11 cellular contexts compared by ENCODE assay signal in the genomic region with DNA sequence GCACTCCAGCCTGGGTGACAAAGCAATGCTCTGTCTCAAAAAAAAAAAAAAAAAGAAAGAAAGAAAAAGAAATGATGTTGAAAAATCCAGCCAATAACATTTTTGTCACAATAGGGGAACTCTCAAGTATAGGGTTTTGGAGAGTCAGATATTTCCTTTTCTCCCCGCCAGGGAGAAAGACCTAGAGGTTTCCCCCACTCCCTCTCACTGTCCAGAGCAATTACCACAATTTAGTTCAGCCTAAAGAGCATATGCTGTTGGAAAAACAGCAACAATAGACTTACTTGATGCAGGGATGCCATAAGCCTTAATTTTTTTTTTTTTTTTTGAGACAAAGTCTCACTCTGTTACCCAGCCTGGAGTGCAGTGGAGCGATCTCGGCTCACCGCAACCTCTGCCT. TPM values are rescaled to one million over a fixed set of nuclear protein-coding genes. Genes with fewer than 3 reads are reported as not detected.
DNase-seq lines count a peak whose midpoint lies in the region; ATAC-seq and TF ChIP-seq lines count a peak whose summit lies in the region.
"Had no signal": no experiment of that assay in that cellular context is flagged by ENCODE, and none has a peak within 500 bp of the region (broad histone marks: within the 10 kb centered on the region; RNA-seq: fewer than 3 reads in every experiment).

No MANE protein-coding gene starts in this region.

- H3K4me2 ChIP-seq in mesenchymal stem cell (ENCODE audit: low read length, poor library complexity, severe bottlenecking), result no peak overlapping the region

- POLR2A ChIA-PET in CD4-positive, alpha-beta T cell (lab: Charles Lee), result interaction anchor here (1.2 to 3.1 kb wide), 2 partner anchors 176 to 885 kb away, joined by 5 to 28 read pairs; a partner anchor contains a TSS

- in situ Hi-C loops in KBM-7 (cut with MboI; ENCODE audit: low pct_unique_long_range_greater_than_20kb, low sequenced_read_pairs) (no loop called here), brain microvascular endothelial cell (cut with HindIII; ENCODE audit: low pct_ligation_motif_present, low sequenced_read_pairs) (no loop called here)

- H3K36me3 ChIP-seq in neutrophil (no peaks in the 10 kb centered on the region), brain microvascular endothelial cell (replicated peaks) (no peaks in the 10 kb centered on the region), mesenchymal stem cell (ENCODE audit: control insufficient read depth in 1 of 2, insufficient read depth in 2 of 2, low read depth in 1 of 2, low read length in 2 of 2) (no peaks in the 10 kb centered on the region)

- H4K91ac ChIP-seq in mesenchymal stem cell (ENCODE audit: low read length), result no peak overlapping the region

- H3K27me3 ChIP-seq in CD4-positive, alpha-beta T cell (ENCODE audit: control insufficient read depth, insufficient read depth, low read length), result no peaks in the 10 kb centered on the region
- no peaks in the 10 kb centered on the region for H3K27me3 ChIP-seq in neutrophil
- H3K27me3 ChIP-seq in brain microvascular endothelial cell (replicated peaks), result no peaks in the 10 kb centered on the region
- H3K27me3 ChIP-seq in mesenchymal stem cell (ENCODE audit: control insufficient read depth in 1 of 2, insufficient read depth in 1 of 2, low read length in 2 of 2), result no peaks in the 10 kb centered on the region

- no peak overlapping the region for H2AK5ac ChIP-seq in mesenchymal stem cell (ENCODE audit: low read length, severe bottlenecking)

- no peak overlapping the region for H2BK120ac ChIP-seq in mesenchymal stem cell (ENCODE audit: low read depth, low read length)

- no peak overlapping the region for H3K18ac ChIP-seq in mesenchymal stem cell (ENCODE audit: low read depth in 1 of 2, low read length in 2 of 2)

- DNase-seq in CD4-positive, alpha-beta T cell, result no peak
- peak; percentile 35 for DNase-seq in KBM-7
- DNase-seq in brain microvascular endothelial cell, result no peak
- no peak for DNase-seq in AG20443 (ENCODE audit: low spot score)
- no peak for DNase-seq in mesenchymal stem cell
- DNase-seq: NCI-H1930, nucleus accumbens had no signal

- H3K36me3 Mint-ChIP-seq in CD4-positive, alpha-beta T cell (ENCODE audit: low read depth), result peaks cover 39% of the 10 kb centered on the region
- H3K36me3 Mint-ChIP-seq in activated naive CD8-positive, alpha-beta T cell, result peaks cover 2% of the 10 kb centered on the region

- H3K4me3 Mint-ChIP-seq in CD4-positive, alpha-beta T cell, result peak overlapping the region; percentile 70
- peak overlapping the region; percentile 65 for H3K4me3 Mint-ChIP-seq in activated naive CD8-positive, alpha-beta T cell

- 96% methylated on average over 4 of the region's 4 CpGs for WGBS in mesenchymal stem cell

- no peak overlapping the region for H3K23ac ChIP-seq in mesenchymal stem cell (ENCODE audit: low read length in 2 of 2)

- intact Hi-C loops in CD4-positive, alpha-beta T cell (cut with DNase I, micrococcal nuclease), result loop anchor here (5.0 to 10.0 kb wide), 10 partner anchors 34 to 1129 kb away; a partner anchor contains a TSS

- ATAC-seq in CD4-positive, alpha-beta T cell (ENCODE audit: poor library complexity), result no peak
- no peak for ATAC-seq in HG02973 (IDR thresholded peaks at IDR 0.05; ENCODE audit: unreplicated experiment)
- ATAC-seq: activated T-helper 17 cell treated with anti-CD3 and anti-CD28 coated beads, Interleukin-2, amount 50 U/mL, for 72 hours had no signal

- no peaks in the 10 kb centered on the region for H3K9me3 Mint-ChIP-seq in CD4-positive, alpha-beta T cell
- H3K9me3 Mint-ChIP-seq in activated naive CD8-positive, alpha-beta T cell (ENCODE audit: low read depth), result no peaks in the 10 kb centered on the region
- H3K9me3 Mint-ChIP-seq: activated T-helper 17 cell treated with anti-CD3 and anti-CD28 coated beads, Interleukin-2, amount 50 U/mL, for 72 hours had no signal

- no peak overlapping the region for H3K4ac ChIP-seq in mesenchymal stem cell (ENCODE audit: low read depth in 1 of 2, low read length in 2 of 2)

- H3K4me3 ChIP-seq in neutrophil (ENCODE audit: low read depth in 1 of 2, low read length in 1 of 2) (peak overlapping the region in 1 of 2 experiments; percentile 97), brain microvascular endothelial cell (ENCODE audit: low read depth, low read length) (no peak overlapping the region), mesenchymal stem cell (ENCODE audit: insufficient read depth in 1 of 2, low read depth in 1 of 2, low read length in 2 of 2) (no peak overlapping the region)

- no peak overlapping the region for H2BK12ac ChIP-seq in mesenchymal stem cell (ENCODE audit: low read length in 2 of 2)

- no peak overlapping the region for H2BK5ac ChIP-seq in mesenchymal stem cell (ENCODE audit: low read depth, low read length, poor library complexity, severe bottlenecking)

- H3K9ac ChIP-seq in mesenchymal stem cell (ENCODE audit: low read length), result no peak overlapping the region

- no peaks in the 10 kb centered on the region for H3K27me3 Mint-ChIP-seq in CD4-positive, alpha-beta T cell
- H3K27me3 Mint-ChIP-seq in activated naive CD8-positive, alpha-beta T cell, result no peaks in the 10 kb centered on the region
- H3K27me3 Mint-ChIP-seq: activated T-helper 17 cell treated with anti-CD3 and anti-CD28 coated beads, Interleukin-2, amount 50 U/mL, for 72 hours had no signal

- no peaks in the 10 kb centered on the region for H3K9me3 ChIP-seq in CD4-positive, alpha-beta T cell (ENCODE audit: control insufficient read depth, low read length)
- H3K9me3 ChIP-seq in neutrophil (no peaks in the 10 kb centered on the region), mesenchymal stem cell (ENCODE audit: control insufficient read depth, low read length) (no peaks in the 10 kb centered on the region)

- peaks cover 61% of the 10 kb centered on the region for H3K4me1 Mint-ChIP-seq in CD4-positive, alpha-beta T cell (ENCODE audit: low read depth)
- H3K4me1 Mint-ChIP-seq in activated naive CD8-positive, alpha-beta T cell (ENCODE audit: low read depth), result peaks cover 59% of the 10 kb centered on the region

- H3K4me1 ChIP-seq in neutrophil (ENCODE audit: control insufficient read depth in 1 of 2, insufficient read depth in 1 of 2, low read depth in 1 of 2, low read length in 1 of 2) (peaks cover 45 to 49% of the 10 kb centered on the region in 2 experiments), mesenchymal stem cell (ENCODE audit: control insufficient read depth, insufficient read depth, low read depth, low read length) (peaks cover 4% of the 10 kb centered on the region)

- no peak for TF ChIP-seq CTCF in CD4-positive, alpha-beta T cell (IDR thresholded peaks at IDR 0.05)
- TF ChIP-seq CTCF in neutrophil (IDR thresholded peaks at IDR 0.05), result no peak
- no peak for TF ChIP-seq CTCF in brain microvascular endothelial cell (IDR thresholded peaks at IDR 0.05; ENCODE audit: low read depth, low read length, missing control alignments)

- no peak overlapping the region for H3K14ac ChIP-seq in mesenchymal stem cell (ENCODE audit: low read length in 2 of 2)

- H2AFZ ChIP-seq in mesenchymal stem cell (ENCODE audit: low read depth, low read length), result no peak overlapping the region

- CTCF ChIA-PET in CD4-positive, alpha-beta T cell (lab: Charles Lee), result interaction anchor here (1.8 kb wide), 1 partner anchor 175 kb away, joined by 4 read pairs; a partner anchor contains a TSS

- H3K27ac Mint-ChIP-seq in CD4-positive, alpha-beta T cell, result peak overlapping the region; percentile 88
- peak overlapping the region; percentile 89 for H3K27ac Mint-ChIP-seq in activated naive CD8-positive, alpha-beta T cell

- peak overlapping the region; percentile 25 for H3K27ac ChIP-seq in CD4-positive, alpha-beta T cell (ENCODE audit: low read depth, low read length)
- peak overlapping the region; percentile 95 for H3K27ac ChIP-seq in neutrophil
- no peak overlapping the region for H3K27ac ChIP-seq in brain microvascular endothelial cell
- H3K27ac ChIP-seq in mesenchymal stem cell (ENCODE audit: low read length, poor library complexity, severe bottlenecking), result no peak overlapping the region

- H2BK15ac ChIP-seq in mesenchymal stem cell (ENCODE audit: low read depth, poor library complexity, severe bottlenecking), result no peak overlapping the region

- no peak overlapping the region for H4K8ac ChIP-seq in mesenchymal stem cell (ENCODE audit: low read length)

- peaks cover 18% of the 10 kb centered on the region for H3K79me1 ChIP-seq in mesenchymal stem cell (replicated peaks; ENCODE audit: low read length, poor library complexity, severe bottlenecking)

RNA-seq across cellular contexts. Expression of a gene that starts 3.0 kb away (rescaled TPM):
- 10 to 100 TPM; 24.7 to 26.3 TPM for total RNA-seq in CD4-positive, alpha-beta T cell
- 16.4 TPM for polyA plus RNA-seq in mesenchymal stem cell (2013, experiment 1 of 2)
- polyA plus RNA-seq in mesenchymal stem cell (2013, experiment 2 of 2), result 16.7 TPM

Comparison
In these comparisons a context has a peak if more than half of its experiments do, and no peak if none do; other contexts are left out.
1. H3K27ac ChIP-seq: peak in CD4-positive, alpha-beta T cell (single experiment) and neutrophil (single experiment); none in brain microvascular endothelial cell (single experiment) and mesenchymal stem cell (single experiment).